7 cellular contexts compared by ENCODE assay signal in genomic region chr12:118060301-118061010, GRCh38. TPM values are rescaled to one million over a fixed set of nuclear protein-coding genes. Genes with fewer than 3 reads are reported as not detected.
DNase-seq lines count a peak whose midpoint lies in the region; ATAC-seq and TF ChIP-seq lines count a peak whose summit lies in the region.

No MANE protein-coding gene starts in this region.

- peak; percentile 36 for DNase-seq in T-helper 2 cell treated with Interferon-gamma antibody and Interleukin-4, amounts not matched to agents 5 μg/mL and 100 μg/mL, for 36 hours (ENCODE audit: low spot score)
- no peak for DNase-seq in chondrocyte (ENCODE audit: low spot score)
- DNase-seq in left lobe of liver (ENCODE audit: low spot score), result peak; percentile 69
- DNase-seq in stimulated activated CD4-positive, alpha-beta T cell treated with anti-CD3 and anti-CD28 coated beads, Interleukin-4, amount 100 ng/mL, for 4 hours, result peak; percentile 15 to 22

- H3K27ac Mint-ChIP-seq in T-helper 2 cell treated with Interferon-gamma antibody and Interleukin-4, amounts not matched to agents 5 μg/mL and 100 μg/mL, for 36 hours, result peak overlapping the region; percentile 86
- H3K27ac Mint-ChIP-seq in chondrocyte (ENCODE audit: unreplicated experiment), result peak overlapping the region; percentile 95

- no peaks in the 10 kb centered on the region for H3K9me3 Mint-ChIP-seq in T-helper 2 cell treated with Interferon-gamma antibody and Interleukin-4, amounts not matched to agents 5 μg/mL and 100 μg/mL, for 36 hours
- no peaks in the 10 kb centered on the region for H3K9me3 Mint-ChIP-seq in chondrocyte (ENCODE audit: low read depth)

- H3K4me3 Mint-ChIP-seq in T-helper 2 cell treated with Interferon-gamma antibody and Interleukin-4, amounts not matched to agents 5 μg/mL and 100 μg/mL, for 36 hours, result peak overlapping the region; percentile 87
- H3K4me3 Mint-ChIP-seq in chondrocyte (ENCODE audit: unreplicated experiment), result peak overlapping the region; percentile 86

- peaks cover 3% of the 10 kb centered on the region for H3K36me3 Mint-ChIP-seq in T-helper 2 cell treated with Interferon-gamma antibody and Interleukin-4, amounts not matched to agents 5 μg/mL and 100 μg/mL, for 36 hours (ENCODE audit: low read depth)
- no peaks in the 10 kb centered on the region for H3K36me3 Mint-ChIP-seq in chondrocyte (ENCODE audit: low read depth)

- ATAC-seq in GM18502 (IDR thresholded peaks at IDR 0.05; ENCODE audit: poor library complexity, unreplicated experiment) (peak; percentile 42), HG03108 (IDR thresholded peaks at IDR 0.05; ENCODE audit: unreplicated experiment) (peak; percentile 36), left lobe of liver (peak; percentile 53), HG03442 (IDR thresholded peaks at IDR 0.05; ENCODE audit: unreplicated experiment) (no peak)

- no peak for TF ChIP-seq CTCF in chondrocyte (IDR thresholded peaks at IDR 0.05)

- peaks cover 50% of the 10 kb centered on the region for H3K4me1 Mint-ChIP-seq in T-helper 2 cell treated with Interferon-gamma antibody and Interleukin-4, amounts not matched to agents 5 μg/mL and 100 μg/mL, for 36 hours (ENCODE audit: low read depth)
- peaks cover 55% of the 10 kb centered on the region for H3K4me1 Mint-ChIP-seq in chondrocyte (ENCODE audit: low read depth)

- no peaks in the 10 kb centered on the region for H3K27me3 Mint-ChIP-seq in T-helper 2 cell treated with Interferon-gamma antibody and Interleukin-4, amounts not matched to agents 5 μg/mL and 100 μg/mL, for 36 hours (ENCODE audit: low read depth)
- H3K27me3 Mint-ChIP-seq in chondrocyte (ENCODE audit: low read depth), result no peaks in the 10 kb centered on the region

RNA-seq across cellular contexts. Expression of gene WSB2, which starts 0.5 kb away (rescaled TPM):
- 86.7 to 129 TPM (median 124 TPM) in 3 replicates for total RNA-seq in chondrocyte
- total RNA-seq in left lobe of liver, result 51.4 TPM

RNA-seq across cellular contexts. Expression of gene VSIG10, which starts 43.4 kb away (rescaled TPM):
- 9.3 to 13.6 TPM (median 9.5 TPM) in 3 replicates for total RNA-seq in chondrocyte
- total RNA-seq in left lobe of liver, result 20.7 TPM

RNA-seq across cellular contexts. Expression of gene RFC5, which starts 44.0 kb away (rescaled TPM):
- total RNA-seq in chondrocyte, result 5.5 to 12.5 TPM (median 6.3 TPM) in 3 replicates
- total RNA-seq in left lobe of liver, result 8.6 TPM
